ENCODE assay signal across 8 cellular contexts in genomic region chr15:29822100-29822684, GRCh38. TPM values are rescaled to one million over a fixed set of nuclear protein-coding genes. Genes with fewer than 3 reads are reported as not detected.
DNase-seq lines count a peak whose midpoint lies in the region; ATAC-seq and TF ChIP-seq lines count a peak whose summit lies in the region.

Gene TJP1, minus strand, starts transcription at chr15:29822468. Its CDS starts 440 bp downstream, at chr15:29822028.

- no peaks in the 10 kb centered on the region for H3K27me3 ChIP-seq in adipocyte (replicated peaks; ENCODE audit: control insufficient read depth, insufficient read depth, low read length)
- no peaks in the 10 kb centered on the region for H3K27me3 ChIP-seq in neural cell (ENCODE audit: insufficient read depth, low read depth, low read length)

- H3K36me3 ChIP-seq in adipocyte (ENCODE audit: control insufficient read depth, insufficient read depth, low read length, severe bottlenecking) (no peaks in the 10 kb centered on the region), neural cell (ENCODE audit: insufficient read depth, low read length) (no peaks in the 10 kb centered on the region)

- H3K4me1 ChIP-seq in adipocyte (ENCODE audit: control insufficient read depth, insufficient read depth, low read length), result peaks cover 25% of the 10 kb centered on the region

- no peaks in the 10 kb centered on the region for H3K9me2 ChIP-seq in neural cell (ENCODE audit: insufficient read depth, low read length)

- H3K9ac ChIP-seq in adipocyte (ENCODE audit: low read length), result peak within 1 kb of the TSS; percentile 89
- H3K9ac ChIP-seq in neural cell (ENCODE audit: low read length), result peak within 1 kb of the TSS; percentile 53

- peaks cover 4% of the 10 kb centered on the region for H3F3A ChIP-seq in neural cell (ENCODE audit: insufficient read depth, low read length, poor library complexity, severe bottlenecking)

- ATAC-seq in GM18517 (IDR thresholded peaks at IDR 0.05; ENCODE audit: unreplicated experiment), result no peak
- ATAC-seq in GM18861 (IDR thresholded peaks at IDR 0.05; ENCODE audit: unreplicated experiment), result no peak

- TF ChIP-seq EP300 in neural cell (conservative IDR thresholded peaks at IDR 0.05; ENCODE audit: poor library complexity, severe bottlenecking), result no peak

- H3K4me3 ChIP-seq in adipocyte (ENCODE audit: low read length), result peak within 1 kb of the TSS; percentile 98
- peak within 1 kb of the TSS; percentile 84 for H3K4me3 ChIP-seq in neural cell (ENCODE audit: low read length)

- H3K79me2 ChIP-seq in neural cell (replicated peaks; ENCODE audit: insufficient read depth, low read length), result peaks cover 37% of the 10 kb centered on the region

- TF ChIP-seq RAD21 in neural cell (conservative IDR thresholded peaks at IDR 0.05), result no peak

- peak; percentile 11 for DNase-seq in DMS153 (lab: John Stamatoyannopoulos, UW)
- no peak for DNase-seq in DMS153 treated with DMSO at 0.1 percent for 48 hours (lab: John Stamatoyannopoulos, UW; ENCODE audit: unreplicated experiment)
- peak; percentile 28 for DNase-seq in NCI-H1092 (lab: John Stamatoyannopoulos, UW)
- DNase-seq in adipocyte (ENCODE audit: low read depth), result peak; percentile 92
- peak; percentile 86 for DNase-seq in glomerular visceral epithelial cell (ENCODE audit: extremely low spot score)

- H4K20me1 ChIP-seq in neural cell (ENCODE audit: insufficient read depth), result no peaks in the 10 kb centered on the region

- no peak within 1 kb of the TSS for H3K27ac ChIP-seq in neural cell (ENCODE audit: low read length)

- TF ChIP-seq CTCF in neural cell (IDR thresholded peaks at IDR 0.05; ENCODE audit: poor library complexity, severe bottlenecking), result no peak

- H3K9me3 ChIP-seq in adipocyte (ENCODE audit: control insufficient read depth, low read length), result no peaks in the 10 kb centered on the region
- no peaks in the 10 kb centered on the region for H3K9me3 ChIP-seq in neural cell (ENCODE audit: low read length)

- peak within 1 kb of the TSS; percentile 44 for H2AFZ ChIP-seq in neural cell (ENCODE audit: low read depth, low read length)

- H3K4me2 ChIP-seq in neural cell (ENCODE audit: low read length), result peak within 1 kb of the TSS; percentile 74

TF ChIP-seq in neural cell, 6 proteins besides CTCF, POLR2A, EP300 and RAD21:
- TF ChIP-seq POLR2AphosphoS5 (IDR thresholded peaks at IDR 0.05), result peak; percentile 22
- TF ChIP-seq EZH2 (IDR thresholded peaks at IDR 0.05; ENCODE audit: borderline replicate concordance, insufficient read depth, low read length, poor library complexity, severe bottlenecking), result no peak

RNA-seq across cellular contexts. Expression of gene TJP1, which starts in this region (rescaled TPM):
- polyA plus RNA-seq in neural cell, result 4.1 and 6.2 TPM in 2 replicates
- 14.9 and 18.3 TPM in 2 replicates for polyA minus RNA-seq in neural cell
